ENCODE assay signal across 8 cellular contexts in the genomic region with DNA sequence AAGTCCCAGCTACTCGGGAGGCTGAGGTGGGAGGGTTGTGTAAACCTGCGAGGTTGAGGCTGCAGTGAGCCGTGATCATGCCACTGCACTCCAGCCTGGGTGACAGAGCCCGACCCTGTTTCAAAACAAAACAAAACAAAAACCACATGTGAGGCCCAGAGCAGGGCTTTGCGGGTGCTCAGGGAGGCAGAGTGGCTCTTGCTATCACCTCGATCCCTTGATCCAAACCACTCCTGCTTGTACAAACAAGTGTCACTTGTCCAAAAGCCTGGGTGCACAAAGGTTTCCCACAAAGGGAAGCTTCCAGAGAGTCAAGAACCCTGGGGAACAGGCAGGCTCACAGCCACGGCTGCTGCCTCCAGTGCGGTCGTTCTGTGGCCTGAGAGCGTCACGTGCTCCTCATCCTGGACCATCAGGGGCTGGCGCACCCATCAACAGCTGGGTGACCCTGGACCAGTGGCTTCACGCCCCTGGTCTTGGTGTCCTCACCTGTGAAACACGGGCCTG.
A peak's percentile ranks its signal among the peaks of the same experiment; 100 is the strongest.
DNase-seq lines count a peak whose midpoint lies in the region; ATAC-seq, FAIRE-seq and TF ChIP-seq lines count a peak whose summit lies in the region.

No MANE protein-coding gene starts in this region.

- no peaks in the 10 kb centered on the region for H3K79me2 ChIP-seq in SK-N-SH (ENCODE audit: insufficient read depth)
- H3K79me2 ChIP-seq in OCI-LY3 (ENCODE audit: low read length) = no peaks in the 10 kb centered on the region

- no peaks in the 10 kb centered on the region for H3K9me3 Mint-ChIP-seq in activated naive CD8-positive, alpha-beta T cell treated with anti-CD3 and anti-CD28 coated beads for 36 hours

- intact Hi-C loops in testis (cut with DNase I; ENCODE audit: low total_unique reads) = no loop called here

- H3K4me2 ChIP-seq in SK-N-SH (peak overlapping the region; percentile 71; the same call in 1 of the 2 replicates), OCI-LY3 (ENCODE audit: low read length) (peak overlapping the region; percentile 7; the same call in 1 of the 2 replicates), mesenchymal stem cell (ENCODE audit: low read length, poor library complexity, severe bottlenecking) (no peak overlapping the region)

- H2BK5ac ChIP-seq in mesenchymal stem cell (ENCODE audit: low read depth, low read length, poor library complexity, severe bottlenecking) = peak overlapping the region; percentile 20

- H3K4me3 ChIP-seq in SK-N-SH (ENCODE audit: low read depth in 2 of 2, low read length in 1 of 2) (no peak overlapping the region), OCI-LY3 (ENCODE audit: low read length) (no peak overlapping the region), mesenchymal stem cell (ENCODE audit: insufficient read depth in 1 of 2, low read depth in 1 of 2, low read length in 2 of 2) (no peak overlapping the region), testis (no peak overlapping the region)

- FAIRE-seq in frontal cortex (lab: Jason Lieb, UNC) = no peak

- POLR2A ChIA-PET in SK-N-SH (lab: Yijun Ruan, JAX) = interaction anchor here (1.2 to 3.7 kb wide), 6 partner anchors 24 to 284 kb away, joined by 3 to 37 read pairs (median 17); a partner anchor contains a TSS

- H4K91ac ChIP-seq in mesenchymal stem cell (ENCODE audit: low read length) = peak overlapping the region; percentile 96

- peaks cover 24% of the 10 kb centered on the region for H3K4me1 Mint-ChIP-seq in activated naive CD8-positive, alpha-beta T cell treated with anti-CD3 and anti-CD28 coated beads for 36 hours

- H3K27me3 ChIP-seq in SK-N-SH (ENCODE audit: insufficient read depth) = no peaks in the 10 kb centered on the region
- H3K27me3 ChIP-seq in OCI-LY3 (ENCODE audit: low read depth, low read length) = peaks cover 20% of the 10 kb centered on the region; the same call in 1 of the 2 replicates
- no peaks in the 10 kb centered on the region for H3K27me3 ChIP-seq in mesenchymal stem cell (ENCODE audit: control insufficient read depth in 1 of 2, insufficient read depth in 1 of 2, low read length in 2 of 2)
- no peaks in the 10 kb centered on the region for H3K27me3 ChIP-seq in testis

- H3K27ac ChIP-seq in SK-N-SH (ENCODE audit: low read depth in 2 of 2, low read length in 1 of 2) = peak overlapping the region in 1 of 2 experiments; percentile 84; a peak in 2 of 4 replicates
- H3K27ac ChIP-seq in OCI-LY3 (ENCODE audit: low read length) = no peak overlapping the region
- H3K27ac ChIP-seq in mesenchymal stem cell (ENCODE audit: low read length, poor library complexity, severe bottlenecking) = peak overlapping the region; percentile 0
- peak overlapping the region; percentile 85 to 99 for H3K27ac ChIP-seq in testis

- H4K8ac ChIP-seq in mesenchymal stem cell (ENCODE audit: low read length) = peak overlapping the region; percentile 88

- peaks cover 30 to 43% of the 10 kb centered on the region in 2 experiments; a peak in 3 of 4 replicates for H3K4me1 ChIP-seq in SK-N-SH (ENCODE audit: control insufficient read depth in 1 of 2, insufficient read depth in 2 of 2, low read depth in 1 of 2, low read length in 1 of 2)
- peaks cover 10% of the 10 kb centered on the region for H3K4me1 ChIP-seq in OCI-LY3 (ENCODE audit: low read length)
- peaks cover 35% of the 10 kb centered on the region for H3K4me1 ChIP-seq in mesenchymal stem cell (ENCODE audit: control insufficient read depth, insufficient read depth, low read depth, low read length)
- H3K4me1 ChIP-seq in testis = peaks cover 35% of the 10 kb centered on the region

- H3K14ac ChIP-seq in mesenchymal stem cell (ENCODE audit: low read length in 2 of 2) = no peak overlapping the region

- peaks cover 19% of the 10 kb centered on the region for H3F3A ChIP-seq in SK-N-SH (replicated peaks; ENCODE audit: insufficient read depth)

- H3K9me3 ChIP-seq in SK-N-SH (no peaks in the 10 kb centered on the region), OCI-LY3 (ENCODE audit: insufficient read depth, low read length) (no peaks in the 10 kb centered on the region), mesenchymal stem cell (ENCODE audit: control insufficient read depth, low read length) (no peaks in the 10 kb centered on the region), testis (no peaks in the 10 kb centered on the region)

- no peaks in the 10 kb centered on the region for H4K20me1 ChIP-seq in SK-N-SH (ENCODE audit: insufficient read depth)
- no peaks in the 10 kb centered on the region for H4K20me1 ChIP-seq in OCI-LY3 (ENCODE audit: insufficient read depth, low read length)

- CTCF ChIA-PET in SK-N-SH (lab: Yijun Ruan, JAX) = interaction anchor here (0.8 to 4.5 kb wide), 6 partner anchors 8 to 319 kb away, joined by 3 to 28 read pairs (median 4); no protein-coding TSS in a partner anchor

- H3K23ac ChIP-seq in mesenchymal stem cell (ENCODE audit: low read length in 2 of 2) = no peak overlapping the region

- peak overlapping the region; percentile 2 to 96 for H3K18ac ChIP-seq in mesenchymal stem cell (ENCODE audit: low read depth in 1 of 2, low read length in 2 of 2)

- no peak for ATAC-seq in SK-N-SH treated with all-trans-retinoic acid at 6 μM for 48 hours

- no peak for TF ChIP-seq POLR2A in testis (IDR thresholded peaks at IDR 0.05)

- no peak for TF ChIP-seq RAD21 in SK-N-SH (IDR thresholded peaks at IDR 0.05; ENCODE audit: low read length)

- no peak overlapping the region for H3K27ac Mint-ChIP-seq in activated naive CD8-positive, alpha-beta T cell treated with anti-CD3 and anti-CD28 coated beads for 36 hours

- H3K27me3 Mint-ChIP-seq in activated naive CD8-positive, alpha-beta T cell treated with anti-CD3 and anti-CD28 coated beads for 36 hours = no peaks in the 10 kb centered on the region

- no peaks in the 10 kb centered on the region for H3K79me1 ChIP-seq in mesenchymal stem cell (replicated peaks; ENCODE audit: low read length, poor library complexity, severe bottlenecking)

- peak overlapping the region; percentile 98 for H2BK120ac ChIP-seq in mesenchymal stem cell (ENCODE audit: low read depth, low read length)

- TF ChIP-seq EP300 in SK-N-SH (IDR thresholded peaks at IDR 0.05; ENCODE audit: borderline replicate concordance in 1 of 2, low read depth in 1 of 2, low read length in 1 of 2) = no peak

- H3K4ac ChIP-seq in mesenchymal stem cell (ENCODE audit: low read depth in 1 of 2, low read length in 2 of 2) = peak overlapping the region in 1 of 2 experiments; percentile 69

- H2BK15ac ChIP-seq in mesenchymal stem cell (ENCODE audit: low read depth, poor library complexity, severe bottlenecking) = no peak overlapping the region

- no peak overlapping the region for H2AFZ ChIP-seq in SK-N-SH (ENCODE audit: low read depth)
- no peak overlapping the region for H2AFZ ChIP-seq in OCI-LY3 (ENCODE audit: low read depth, low read length)
- H2AFZ ChIP-seq in mesenchymal stem cell (ENCODE audit: low read depth, low read length) = no peak overlapping the region

- H2AK5ac ChIP-seq in mesenchymal stem cell (ENCODE audit: low read length, severe bottlenecking) = no peak overlapping the region

- H3K36me3 ChIP-seq in SK-N-SH (replicated peaks in 1 of 2; ENCODE audit: control insufficient read depth in 1 of 2, insufficient read depth in 2 of 2, low read length in 1 of 2) = no peaks in the 10 kb centered on the region
- H3K36me3 ChIP-seq in OCI-LY3 (replicated peaks; ENCODE audit: low read depth, low read length) = no peaks in the 10 kb centered on the region
- H3K36me3 ChIP-seq in mesenchymal stem cell (ENCODE audit: control insufficient read depth in 1 of 2, insufficient read depth in 2 of 2, low read depth in 1 of 2, low read length in 2 of 2) = no peaks in the 10 kb centered on the region
- H3K36me3 ChIP-seq in testis (ENCODE audit: low read depth, missing control alignments) = no peaks in the 10 kb centered on the region

- TF ChIP-seq CTCF in SK-N-SH (IDR thresholded peaks at IDR 0.05) (no peak), OCI-LY3 (IDR thresholded peaks at IDR 0.05; ENCODE audit: low read depth, low read length) (no peak), testis (IDR thresholded peaks at IDR 0.05) (no peak)

- DNase-seq in SK-N-SH (no peak), mesenchymal stem cell (peak; percentile 69), testis (peak; percentile 70), NCI-H1436 treated with DMSO at 0.1 percent for 48 hours (lab: John Stamatoyannopoulos, UW) (no peak), frontal cortex (ENCODE audit: low spot score in 2 of 2) (no peak)
- DNase-seq in activated naive CD8-positive, alpha-beta T cell treated with anti-CD3 and anti-CD28 coated beads for 36 hours = peak; percentile 52

- H3K4me3 Mint-ChIP-seq in activated naive CD8-positive, alpha-beta T cell treated with anti-CD3 and anti-CD28 coated beads for 36 hours = no peak overlapping the region

- no peaks in the 10 kb centered on the region for H3K36me3 Mint-ChIP-seq in activated naive CD8-positive, alpha-beta T cell treated with anti-CD3 and anti-CD28 coated beads for 36 hours

- H3K9me2 ChIP-seq in SK-N-SH = no peaks in the 10 kb centered on the region

- WGBS in SK-N-SH (ENCODE audit: low lambda C conversion rate) = 84% methylated on average over 8 of the region's 14 CpGs
- WGBS in mesenchymal stem cell = 43% methylated on average over 13 of the region's 14 CpGs
- 44 to 58% methylated on average over 12 to 14 of the region's 14 CpGs for WGBS in testis, 2 donors

- H3K9ac ChIP-seq in SK-N-SH (no peak overlapping the region), OCI-LY3 (ENCODE audit: low read length) (no peak overlapping the region), mesenchymal stem cell (ENCODE audit: low read length) (peak overlapping the region; percentile 61)

- peak overlapping the region in 1 of 2 experiments; percentile 99 for H2BK12ac ChIP-seq in mesenchymal stem cell (ENCODE audit: low read length in 2 of 2)

TF ChIP-seq in SK-N-SH, 30 proteins besides CTCF, POLR2A, EP300 and RAD21 (continues in another document):
- TF ChIP-seq EZH2phosphoT487 (IDR thresholded peaks at IDR 0.05; ENCODE audit: borderline replicate concordance, low read depth) = no peak

TF ChIP-seq in SK-N-SH treated with all-trans-retinoic acid at 6 μM for 48 hours, 23 proteins besides CTCF, POLR2A, EP300 and RAD21 (continues in another document):
- no peak for TF ChIP-seq ZFP3 (CRISPR knock-in tag; IDR thresholded peaks at IDR 0.05)
- TF ChIP-seq PPARA (CRISPR knock-in tag; IDR thresholded peaks at IDR 0.05; ENCODE audit: borderline replicate concordance) = no peak
- TF ChIP-seq GLIS3 (CRISPR knock-in tag; IDR thresholded peaks at IDR 0.05) = no peak
- no peak for TF ChIP-seq ZNF8 (CRISPR knock-in tag; IDR thresholded peaks at IDR 0.05)
- no peak for TF ChIP-seq TCF4 (CRISPR knock-in tag; IDR thresholded peaks at IDR 0.05; ENCODE audit: borderline replicate concordance)
- no peak for TF ChIP-seq ESRRG (CRISPR knock-in tag; IDR thresholded peaks at IDR 0.05)

Comparison
In these comparisons a context has a peak if more than half of its experiments do, and no peak if none do; other contexts are left out.
1. DNase-seq: peak in activated naive CD8-positive, alpha-beta T cell treated with anti-CD3 and anti-CD28 coated beads for 36 hours (single experiment), mesenchymal stem cell (single experiment) and testis (single experiment); none in SK-N-SH (single experiment), NCI-H1436 treated with DMSO at 0.1 percent for 48 hours (single experiment) and frontal cortex (0 of 2).